In genomic region chr20:50635676-50636600, GRCh38 we compare ENCODE assay signal across 1 cellular context.
TF ChIP-seq lines count a peak whose summit lies in the region.

No MANE protein-coding gene starts in this region.

TF ChIP-seq in HepG2, 621 proteins besides CTCF, POLR2A, EP300 and RAD21 (continued from another document and continues in another):
- TF ChIP-seq BCLAF1 (IDR thresholded peaks at IDR 0.05), result no peak
- no peak for TF ChIP-seq ZBTB38 (CRISPR knock-in tag; IDR thresholded peaks at IDR 0.05)
- no peak for TF ChIP-seq RAD51 (IDR thresholded peaks at IDR 0.05; ENCODE audit: borderline replicate concordance)
- no peak; the same call in 1 of the 2 replicates for TF ChIP-seq TFAP4 (IDR thresholded peaks at IDR 0.05; ENCODE audit: borderline replicate concordance, low read depth)
- TF ChIP-seq HNF1A (IDR thresholded peaks at IDR 0.05; ENCODE audit: low read depth), result no peak
- TF ChIP-seq HNF1A (CRISPR knock-in tag; IDR thresholded peaks at IDR 0.05; ENCODE audit: borderline replicate concordance), result peak; percentile 14; the same call in 1 of the 2 replicates
- TF ChIP-seq XBP1 (CRISPR knock-in tag; IDR thresholded peaks at IDR 0.05), result no peak
- no peak for TF ChIP-seq HOXD1 (CRISPR knock-in tag; IDR thresholded peaks at IDR 0.05)
- 0 out of 2 replicates have a peak, but pooled peaks have one; percentile 49 for TF ChIP-seq ADNP (CRISPR knock-in tag; IDR thresholded peaks at IDR 0.05)
- no peak for TF ChIP-seq ZNF790 (CRISPR knock-in tag; IDR thresholded peaks at IDR 0.05; ENCODE audit: borderline replicate concordance)
- TF ChIP-seq ZNF615 (CRISPR knock-in tag; IDR thresholded peaks at IDR 0.05; ENCODE audit: borderline replicate concordance), result peak; percentile 67; the same call in 1 of the 2 replicates
- TF ChIP-seq SIN3B (IDR thresholded peaks at IDR 0.05; ENCODE audit: low read length), result no peak
- no peak for TF ChIP-seq GPN1 (CRISPR knock-in tag; IDR thresholded peaks at IDR 0.05; ENCODE audit: borderline replicate concordance)
- TF ChIP-seq JUNB (CRISPR knock-in tag; IDR thresholded peaks at IDR 0.05; ENCODE audit: borderline replicate concordance), result no peak
- no peak for TF ChIP-seq ZNF644 (CRISPR knock-in tag; IDR thresholded peaks at IDR 0.05; ENCODE audit: low read depth)
- no peak for TF ChIP-seq ZNF557 (CRISPR knock-in tag; IDR thresholded peaks at IDR 0.05)
- TF ChIP-seq MIXL1 (CRISPR knock-in tag; IDR thresholded peaks at IDR 0.05), result no peak
- no peak for TF ChIP-seq TAF1 (CRISPR knock-in tag; IDR thresholded peaks at IDR 0.05)
- TF ChIP-seq ZNF710 (CRISPR knock-in tag; IDR thresholded peaks at IDR 0.05; ENCODE audit: borderline replicate concordance), result no peak
- peak; percentile 58; the same call in 1 of the 2 replicates for TF ChIP-seq SMAD1 (CRISPR knock-in tag; IDR thresholded peaks at IDR 0.05; ENCODE audit: borderline replicate concordance, low read depth)
- TF ChIP-seq ZNF577 (CRISPR knock-in tag; IDR thresholded peaks at IDR 0.05; ENCODE audit: borderline replicate concordance, low read depth), result no peak
- no peak for TF ChIP-seq CEBPB (IDR thresholded peaks at IDR 0.05; ENCODE audit: borderline replicate concordance, low read depth, low read length)
- TF ChIP-seq CBX1 (IDR thresholded peaks at IDR 0.05; ENCODE audit: low read depth), result peak; percentile 65
- no peak for TF ChIP-seq PLSCR1 (CRISPR knock-in tag; IDR thresholded peaks at IDR 0.05; ENCODE audit: borderline replicate concordance)
- TF ChIP-seq ZNF678 (CRISPR knock-in tag; IDR thresholded peaks at IDR 0.05), result no peak
- no peak for TF ChIP-seq SUZ12 (IDR thresholded peaks at IDR 0.05; ENCODE audit: low read depth, low read length)
- TF ChIP-seq ZNF260 (CRISPR knock-in tag; IDR thresholded peaks at IDR 0.05; ENCODE audit: borderline replicate concordance, low read depth), result no peak
- TF ChIP-seq CENPBD1 (CRISPR knock-in tag; IDR thresholded peaks at IDR 0.05; ENCODE audit: borderline replicate concordance, low read depth), result no peak
- no peak; the same call in 1 of the 2 replicates for TF ChIP-seq ZKSCAN5 (CRISPR knock-in tag; IDR thresholded peaks at IDR 0.05)
- no peak for TF ChIP-seq AHDC1 (CRISPR knock-in tag; IDR thresholded peaks at IDR 0.05; ENCODE audit: borderline replicate concordance)
- no peak for TF ChIP-seq BRD4 (CRISPR knock-in tag; IDR thresholded peaks at IDR 0.05)
- peak; percentile 59; the same call in 1 of the 2 replicates for TF ChIP-seq ZNF546 (CRISPR knock-in tag; conservative IDR thresholded peaks at IDR 0.05)
- TF ChIP-seq ZNF446 (CRISPR knock-in tag; IDR thresholded peaks at IDR 0.05), result peak; percentile 71; the same call in 1 of the 2 replicates
- TF ChIP-seq NKX3-1 (CRISPR knock-in tag; IDR thresholded peaks at IDR 0.05), result no peak
- no peak for TF ChIP-seq RARG (CRISPR knock-in tag; IDR thresholded peaks at IDR 0.05; ENCODE audit: low read depth)
- TF ChIP-seq ARHGAP35 (CRISPR knock-in tag; IDR thresholded peaks at IDR 0.05; ENCODE audit: borderline replicate concordance), result no peak; the same call in 1 of the 2 replicates
- no peak for TF ChIP-seq ZNF749 (CRISPR knock-in tag; IDR thresholded peaks at IDR 0.05; ENCODE audit: borderline replicate concordance)
- no peak; the same call in 1 of the 2 replicates for TF ChIP-seq ATAD3A (CRISPR knock-in tag; IDR thresholded peaks at IDR 0.05)
- no peak for TF ChIP-seq PBX3 (CRISPR knock-in tag; IDR thresholded peaks at IDR 0.05; ENCODE audit: borderline replicate concordance)
- TF ChIP-seq ZSCAN22 (CRISPR knock-in tag; IDR thresholded peaks at IDR 0.05), result no peak
- TF ChIP-seq ZNF768 (CRISPR knock-in tag; IDR thresholded peaks at IDR 0.05), result peak; percentile 82
- no peak for TF ChIP-seq MTA3 (CRISPR knock-in tag; IDR thresholded peaks at IDR 0.05)
- TF ChIP-seq MEIS2 (CRISPR knock-in tag; IDR thresholded peaks at IDR 0.05), result no peak; the same call in 1 of the 2 replicates
- TF ChIP-seq SRY (CRISPR knock-in tag; IDR thresholded peaks at IDR 0.05), result no peak
- no peak for TF ChIP-seq JUND (CRISPR knock-in tag; IDR thresholded peaks at IDR 0.05)
- TF ChIP-seq RBM22 (optimal IDR thresholded peaks at IDR 0.05; ENCODE audit: low read length), result no peak
- no peak for TF ChIP-seq PRMT3 (CRISPR knock-in tag; IDR thresholded peaks at IDR 0.05; ENCODE audit: borderline replicate concordance, low read depth)
- TF ChIP-seq ZNF619 (CRISPR knock-in tag; IDR thresholded peaks at IDR 0.05), result no peak
- 0 out of 2 replicates have a peak, but pooled peaks have one; percentile 77 for TF ChIP-seq ZNF383 (CRISPR knock-in tag; IDR thresholded peaks at IDR 0.05; ENCODE audit: borderline replicate concordance)
- peak; percentile 27; the same call in 1 of the 2 replicates for TF ChIP-seq ZNF225 (CRISPR knock-in tag; IDR thresholded peaks at IDR 0.05)
- no peak for TF ChIP-seq MAFF (IDR thresholded peaks at IDR 0.05; ENCODE audit: low read depth, low read length)
- TF ChIP-seq GTF3A (CRISPR knock-in tag; conservative IDR thresholded peaks at IDR 0.05), result no peak
- TF ChIP-seq KDM5B (CRISPR knock-in tag; IDR thresholded peaks at IDR 0.05; ENCODE audit: borderline replicate concordance), result peak; percentile 68; the same call in 1 of the 2 replicates
- TF ChIP-seq SMAD3 (CRISPR knock-in tag; IDR thresholded peaks at IDR 0.05), result peak; percentile 47; the same call in 1 of the 2 replicates
